Comparison of ENCODE assay signal across 1 cellular context in the genomic region with DNA sequence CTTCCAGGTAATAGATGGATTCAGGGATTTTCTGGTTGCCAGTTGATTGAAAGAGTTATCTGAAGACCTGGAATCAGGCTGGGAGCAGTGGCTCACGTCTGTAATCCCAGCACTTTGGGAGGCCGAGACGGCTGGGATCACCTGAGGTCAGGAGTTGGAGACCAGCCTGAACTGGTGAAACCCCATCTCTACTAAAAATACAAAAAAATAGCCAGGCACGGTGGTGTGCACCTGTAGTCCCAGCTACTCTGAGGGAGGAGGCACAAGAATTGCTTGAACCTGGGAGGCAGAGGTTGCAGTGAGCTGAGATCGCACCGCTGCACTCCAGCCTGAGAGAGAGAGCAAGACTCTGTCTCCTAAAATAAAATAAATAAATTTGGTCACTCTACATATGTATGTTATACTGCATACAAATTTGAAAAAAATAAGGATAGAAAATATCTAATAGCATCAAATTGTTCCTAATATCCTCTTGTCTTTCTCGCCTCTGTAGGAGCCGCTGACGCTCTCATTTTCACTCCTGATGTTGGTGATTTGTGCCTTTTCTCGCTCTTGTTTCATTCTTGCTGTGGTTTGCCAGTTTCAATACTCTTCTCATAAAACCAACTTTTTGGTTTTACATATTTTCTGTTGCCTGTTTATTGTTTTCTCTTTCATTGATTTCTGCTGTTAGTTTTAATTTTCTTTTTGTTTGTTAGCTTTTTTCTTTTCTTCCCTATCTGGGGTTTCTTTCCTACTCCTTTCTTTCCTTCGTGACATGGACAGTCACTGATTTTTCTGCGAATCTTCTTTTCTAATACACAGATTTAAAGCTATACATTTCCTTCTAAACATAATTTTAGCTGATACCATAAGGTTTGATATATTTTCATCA.
A peak's percentile ranks its signal among the peaks of the same experiment; 100 is the strongest.
TF ChIP-seq lines count a peak whose summit lies in the region.

No MANE protein-coding gene starts in this region.

TF ChIP-seq in K562, 482 proteins besides CTCF, POLR2A, EP300 and RAD21:
- TF ChIP-seq, protein P1, sequence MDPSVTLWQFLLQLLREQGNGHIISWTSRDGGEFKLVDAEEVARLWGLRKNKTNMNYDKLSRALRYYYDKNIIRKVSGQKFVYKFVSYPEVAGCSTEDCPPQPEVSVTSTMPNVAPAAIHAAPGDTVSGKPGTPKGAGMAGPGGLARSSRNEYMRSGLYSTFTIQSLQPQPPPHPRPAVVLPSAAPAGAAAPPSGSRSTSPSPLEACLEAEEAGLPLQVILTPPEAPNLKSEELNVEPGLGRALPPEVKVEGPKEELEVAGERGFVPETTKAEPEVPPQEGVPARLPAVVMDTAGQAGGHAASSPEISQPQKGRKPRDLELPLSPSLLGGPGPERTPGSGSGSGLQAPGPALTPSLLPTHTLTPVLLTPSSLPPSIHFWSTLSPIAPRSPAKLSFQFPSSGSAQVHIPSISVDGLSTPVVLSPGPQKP (CRISPR knock-in tag; IDR thresholded peaks at IDR 0.05): no peak
- TF ChIP-seq CAMTA2 (CRISPR knock-in tag; conservative IDR thresholded peaks at IDR 0.05) (no peak), CBX2 (IDR thresholded peaks at IDR 0.05; ENCODE audit: insufficient read depth, low read length, poor library complexity, severe bottlenecking) (peak; percentile 91), CBX8 (IDR thresholded peaks at IDR 0.05; ENCODE audit: borderline replicate concordance, extremely low read depth, low read depth, low read length, poor library complexity, severe bottlenecking) (peak; percentile 29)
TF ChIP-seq in K562: peak in this region for 2.
